ENCODE assay signal across 8 cellular contexts in the genomic region with DNA sequence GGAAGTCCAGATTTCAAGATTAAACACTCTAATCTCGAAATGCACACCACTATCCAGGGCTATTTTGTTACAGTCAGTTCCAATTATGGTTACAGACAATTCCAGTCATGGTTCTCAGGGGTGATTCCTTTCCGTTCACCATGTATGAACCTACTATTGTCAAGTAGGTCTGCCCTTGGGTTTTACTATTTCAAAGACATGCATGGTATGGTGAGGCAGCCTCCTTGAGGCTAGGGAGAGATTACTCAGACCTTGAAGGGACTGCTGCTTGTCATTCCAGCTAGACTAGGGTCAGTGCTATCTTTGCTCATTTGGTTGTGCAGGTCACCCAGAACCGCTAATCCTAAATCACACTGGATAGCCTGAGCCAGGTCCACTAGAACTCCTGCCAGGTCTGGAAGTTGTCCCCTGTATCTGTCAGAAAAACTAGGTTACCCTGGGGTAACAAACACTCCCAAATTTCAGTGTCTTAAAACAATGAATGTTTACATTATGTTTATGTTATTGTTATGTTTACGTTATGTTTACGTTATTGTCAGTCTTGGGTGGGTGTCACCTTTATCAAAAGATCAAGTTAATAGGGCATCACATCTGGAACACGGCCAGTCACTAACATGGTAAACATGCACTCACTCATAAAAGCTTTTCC.
"Had no signal": no experiment of that assay in that cellular context is flagged by ENCODE, and none has a peak within 500 bp of the region (broad histone marks: within the 10 kb centered on the region; RNA-seq: fewer than 3 reads in every experiment).

No MANE protein-coding gene starts in this region.

- H3K36me3 ChIP-seq: HAP-1 had no signal

- H3K4me1 ChIP-seq: HAP-1 had no signal

- H3K27ac ChIP-seq: GM23248 had no signal

- H3K9me3 ChIP-seq: HAP-1 had no signal

- DNase-seq: GM23248, GOT3, H7, HFFc6, KG1 had no signal

- H2AFZ ChIP-seq: GM23248 had no signal

- ATAC-seq: HCT116 had no signal

- FAIRE-seq: HTR-8/SVneo had no signal

- H3K4me3 ChIP-seq: GM23248, HAP-1 had no signal

- H3K9ac ChIP-seq: GM23248 had no signal
